1 cellular context compared by ENCODE assay signal in the genomic region with DNA sequence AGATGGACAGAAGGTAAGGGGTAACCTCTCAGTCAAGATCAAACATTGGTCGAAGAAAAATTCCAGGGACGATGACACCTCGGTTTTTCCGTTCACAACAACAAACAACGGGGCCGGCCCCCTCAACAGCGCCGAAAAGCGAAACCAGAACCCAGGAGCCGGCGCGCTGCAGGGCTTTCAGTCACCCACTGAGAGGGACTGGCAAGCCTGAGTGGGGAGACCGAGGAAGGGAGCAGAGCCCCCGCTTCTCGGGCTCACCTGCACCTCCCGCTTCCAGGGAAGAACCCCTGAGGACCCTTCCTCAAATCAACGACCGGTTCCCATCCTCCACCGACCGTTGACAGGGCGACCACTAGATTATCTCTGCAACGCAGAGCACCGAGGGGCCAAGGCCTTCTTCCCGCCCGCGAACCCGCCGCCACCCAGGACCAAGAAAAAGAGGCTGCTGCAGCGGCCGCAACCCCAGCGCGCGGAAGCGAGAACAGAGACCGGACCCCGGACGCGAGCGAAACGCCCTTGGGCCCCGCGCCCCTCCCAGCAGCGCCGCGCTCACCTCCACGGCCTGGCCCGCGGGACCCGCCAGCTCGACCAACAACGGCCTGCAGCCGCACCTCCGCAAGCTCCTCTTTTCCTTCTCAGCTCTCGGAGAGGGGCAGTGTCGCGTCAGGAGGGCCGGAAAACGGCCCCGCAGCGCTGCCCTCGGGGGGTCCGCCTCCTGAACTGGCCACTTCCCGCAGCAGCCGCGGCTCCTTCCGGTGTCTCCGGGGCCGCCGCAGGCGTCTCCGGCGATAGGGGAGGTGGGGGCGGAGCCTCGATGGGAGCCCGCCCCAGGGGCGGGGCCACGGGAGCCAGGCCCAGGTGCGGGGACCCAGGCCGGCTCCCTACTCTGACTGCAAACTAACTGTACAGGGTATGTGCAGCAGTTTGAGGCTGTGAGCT.
TF ChIP-seq lines count a peak whose summit lies in the region.

A gene (minus strand): TSS at position 763 of the 939 bp plus-strand sequence. CDS start 18,155 bp downstream, outside the sequence.

TF ChIP-seq in HEK293, 187 proteins besides CTCF, POLR2A, EP300 and RAD21 (continued from another document):
- TF ChIP-seq, protein P1, sequence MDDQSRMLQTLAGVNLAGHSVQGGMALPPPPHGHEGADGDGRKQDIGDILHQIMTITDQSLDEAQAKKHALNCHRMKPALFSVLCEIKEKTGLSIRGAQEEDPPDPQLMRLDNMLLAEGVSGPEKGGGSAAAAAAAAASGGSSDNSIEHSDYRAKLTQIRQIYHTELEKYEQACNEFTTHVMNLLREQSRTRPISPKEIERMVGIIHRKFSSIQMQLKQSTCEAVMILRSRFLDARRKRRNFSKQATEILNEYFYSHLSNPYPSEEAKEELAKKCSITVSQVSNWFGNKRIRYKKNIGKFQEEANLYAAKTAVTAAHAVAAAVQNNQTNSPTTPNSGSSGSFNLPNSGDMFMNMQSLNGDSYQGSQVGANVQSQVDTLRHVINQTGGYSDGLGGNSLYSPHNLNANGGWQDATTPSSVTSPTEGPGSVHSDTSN (CRISPR knock-in tag; IDR thresholded peaks at IDR 0.05): peak; percentile 68; the same call in 1 of the 2 replicates
- TF ChIP-seq, protein P2, sequence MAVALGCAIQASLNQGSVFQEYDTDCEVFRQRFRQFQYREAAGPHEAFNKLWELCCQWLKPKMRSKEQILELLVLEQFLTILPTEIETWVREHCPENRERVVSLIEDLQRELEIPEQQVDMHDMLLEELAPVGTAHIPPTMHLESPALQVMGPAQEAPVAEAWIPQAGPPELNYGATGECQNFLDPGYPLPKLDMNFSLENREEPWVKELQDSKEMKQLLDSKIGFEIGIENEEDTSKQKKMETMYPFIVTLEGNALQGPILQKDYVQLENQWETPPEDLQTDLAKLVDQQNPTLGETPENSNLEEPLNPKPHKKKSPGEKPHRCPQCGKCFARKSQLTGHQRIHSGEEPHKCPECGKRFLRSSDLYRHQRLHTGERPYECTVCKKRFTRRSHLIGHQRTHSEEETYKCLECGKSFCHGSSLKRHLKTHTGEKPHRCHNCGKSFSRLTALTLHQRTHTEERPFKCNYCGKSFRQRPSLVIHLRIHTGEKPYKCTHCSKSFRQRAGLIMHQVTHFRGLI (tag by site-specific recombination; IDR thresholded peaks at IDR 0.05): no peak
- TF ChIP-seq ZNF843 (tag by site-specific recombination; IDR thresholded peaks at IDR 0.05): peak; percentile 36; the same call in 1 of the 2 replicates
- 0 out of 2 replicates have a peak, but pooled peaks have one; percentile 30 for TF ChIP-seq YY1 (tag by site-specific recombination; IDR thresholded peaks at IDR 0.05)
- no peak for TF ChIP-seq GFI1B (tag by site-specific recombination; IDR thresholded peaks at IDR 0.05)
- 0 out of 2 replicates have a peak, but pooled peaks have one; percentile 55 for TF ChIP-seq ZNF394 (tag by site-specific recombination; IDR thresholded peaks at IDR 0.05; ENCODE audit: borderline replicate concordance)
- 0 out of 2 replicates have a peak, but pooled peaks have one; percentile 13 for TF ChIP-seq ZBTB1 (tag by site-specific recombination; IDR thresholded peaks at IDR 0.05)
- TF ChIP-seq ZFP69B (tag by site-specific recombination; IDR thresholded peaks at IDR 0.05): 0 out of 2 replicates have a peak, but pooled peaks have one; percentile 27
- no peak for TF ChIP-seq ZNF785 (tag by site-specific recombination; IDR thresholded peaks at IDR 0.05)
- peak; percentile 83; the same call in 1 of the 2 replicates for TF ChIP-seq ZNF660 (tag by site-specific recombination; IDR thresholded peaks at IDR 0.05)
